1 cellular context compared by ENCODE assay signal in genomic region chr10:119515511-119516045, GRCh38.
TF ChIP-seq lines count a peak whose summit lies in the region.

No MANE protein-coding gene starts in this region.

TF ChIP-seq in K562, 482 proteins besides CTCF, POLR2A, EP300 and RAD21 (continued from another document):
- no peak for TF ChIP-seq ATF6 (CRISPR knock-in tag; IDR thresholded peaks at IDR 0.05)
- peak; percentile 16; the same call in 1 of the 2 replicates for TF ChIP-seq NFIC (IDR thresholded peaks at IDR 0.05)
- TF ChIP-seq HBP1 (CRISPR knock-in tag; IDR thresholded peaks at IDR 0.05), result no peak
- peak; percentile 83 for TF ChIP-seq CBFA2T3 (IDR thresholded peaks at IDR 0.05)
- no peak for TF ChIP-seq NFATC3 (IDR thresholded peaks at IDR 0.05)
- TF ChIP-seq ZFX (CRISPR knock-in tag; IDR thresholded peaks at IDR 0.05), result no peak
- peak; percentile 52; the same call in 1 of the 2 replicates for TF ChIP-seq NCOR1 (IDR thresholded peaks at IDR 0.05)
- peak; percentile 34; the same call in 1 of the 2 replicates for TF ChIP-seq POLR2AphosphoS5 (IDR thresholded peaks at IDR 0.05; ENCODE audit: control insufficient read depth, insufficient read depth, low read depth, low read length)
- TF ChIP-seq, protein P1, sequence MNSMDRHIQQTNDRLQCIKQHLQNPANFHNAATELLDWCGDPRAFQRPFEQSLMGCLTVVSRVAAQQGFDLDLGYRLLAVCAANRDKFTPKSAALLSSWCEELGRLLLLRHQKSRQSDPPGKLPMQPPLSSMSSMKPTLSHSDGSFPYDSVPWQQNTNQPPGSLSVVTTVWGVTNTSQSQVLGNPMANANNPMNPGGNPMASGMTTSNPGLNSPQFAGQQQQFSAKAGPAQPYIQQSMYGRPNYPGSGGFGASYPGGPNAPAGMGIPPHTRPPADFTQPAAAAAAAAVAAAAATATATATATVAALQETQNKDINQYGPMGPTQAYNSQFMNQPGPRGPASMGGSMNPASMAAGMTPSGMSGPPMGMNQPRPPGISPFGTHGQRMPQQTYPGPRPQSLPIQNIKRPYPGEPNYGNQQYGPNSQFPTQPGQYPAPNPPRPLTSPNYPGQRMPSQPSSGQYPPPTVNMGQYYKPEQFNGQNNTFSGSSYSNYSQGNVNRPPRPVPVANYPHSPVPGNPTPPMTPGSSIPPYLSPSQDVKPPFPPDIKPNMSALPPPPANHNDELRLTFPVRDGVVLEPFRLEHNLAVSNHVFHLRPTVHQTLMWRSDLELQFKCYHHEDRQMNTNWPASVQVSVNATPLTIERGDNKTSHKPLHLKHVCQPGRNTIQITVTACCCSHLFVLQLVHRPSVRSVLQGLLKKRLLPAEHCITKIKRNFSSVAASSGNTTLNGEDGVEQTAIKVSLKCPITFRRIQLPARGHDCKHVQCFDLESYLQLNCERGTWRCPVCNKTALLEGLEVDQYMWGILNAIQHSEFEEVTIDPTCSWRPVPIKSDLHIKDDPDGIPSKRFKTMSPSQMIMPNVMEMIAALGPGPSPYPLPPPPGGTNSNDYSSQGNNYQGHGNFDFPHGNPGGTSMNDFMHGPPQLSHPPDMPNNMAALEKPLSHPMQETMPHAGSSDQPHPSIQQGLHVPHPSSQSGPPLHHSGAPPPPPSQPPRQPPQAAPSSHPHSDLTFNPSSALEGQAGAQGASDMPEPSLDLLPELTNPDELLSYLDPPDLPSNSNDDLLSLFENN (IDR thresholded peaks at IDR 0.05; ENCODE audit: low read depth in 2 of 2, low read length in 2 of 2), result no peak
- TF ChIP-seq ZNF639 (CRISPR knock-in tag; conservative IDR thresholded peaks at IDR 0.05 in 1 of 2, IDR thresholded peaks at IDR 0.05 in 1 of 2), result 0 out of 4 replicates have a peak, but pooled peaks of 1 of the 2 experiments have one; percentile 3
- no peak for TF ChIP-seq JUN (IDR thresholded peaks at IDR 0.05; ENCODE audit: borderline replicate concordance, low read depth, low read length)
- no peak for TF ChIP-seq JUN (CRISPR knock-in tag; IDR thresholded peaks at IDR 0.05; ENCODE audit: borderline replicate concordance)
- TF ChIP-seq TAL1 (IDR thresholded peaks at IDR 0.05), result peak; percentile 61; the same call in 1 of the 2 replicates
- peak; percentile 58; the same call in 1 of the 2 replicates for TF ChIP-seq ARID1B (IDR thresholded peaks at IDR 0.05)
- TF ChIP-seq, protein P2, sequence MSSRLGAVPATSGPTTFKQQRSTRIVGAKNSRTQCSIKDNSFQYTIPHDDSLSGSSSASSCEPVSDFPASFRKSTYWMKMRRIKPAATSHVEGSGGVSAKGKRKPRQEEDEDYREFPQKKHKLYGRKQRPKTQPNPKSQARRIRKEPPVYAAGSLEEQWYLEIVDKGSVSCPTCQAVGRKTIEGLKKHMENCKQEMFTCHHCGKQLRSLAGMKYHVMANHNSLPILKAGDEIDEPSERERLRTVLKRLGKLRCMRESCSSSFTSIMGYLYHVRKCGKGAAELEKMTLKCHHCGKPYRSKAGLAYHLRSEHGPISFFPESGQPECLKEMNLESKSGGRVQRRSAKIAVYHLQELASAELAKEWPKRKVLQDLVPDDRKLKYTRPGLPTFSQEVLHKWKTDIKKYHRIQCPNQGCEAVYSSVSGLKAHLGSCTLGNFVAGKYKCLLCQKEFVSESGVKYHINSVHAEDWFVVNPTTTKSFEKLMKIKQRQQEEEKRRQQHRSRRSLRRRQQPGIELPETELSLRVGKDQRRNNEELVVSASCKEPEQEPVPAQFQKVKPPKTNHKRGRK (tag; IDR thresholded peaks at IDR 0.05), result no peak
- TF ChIP-seq, protein P3, sequence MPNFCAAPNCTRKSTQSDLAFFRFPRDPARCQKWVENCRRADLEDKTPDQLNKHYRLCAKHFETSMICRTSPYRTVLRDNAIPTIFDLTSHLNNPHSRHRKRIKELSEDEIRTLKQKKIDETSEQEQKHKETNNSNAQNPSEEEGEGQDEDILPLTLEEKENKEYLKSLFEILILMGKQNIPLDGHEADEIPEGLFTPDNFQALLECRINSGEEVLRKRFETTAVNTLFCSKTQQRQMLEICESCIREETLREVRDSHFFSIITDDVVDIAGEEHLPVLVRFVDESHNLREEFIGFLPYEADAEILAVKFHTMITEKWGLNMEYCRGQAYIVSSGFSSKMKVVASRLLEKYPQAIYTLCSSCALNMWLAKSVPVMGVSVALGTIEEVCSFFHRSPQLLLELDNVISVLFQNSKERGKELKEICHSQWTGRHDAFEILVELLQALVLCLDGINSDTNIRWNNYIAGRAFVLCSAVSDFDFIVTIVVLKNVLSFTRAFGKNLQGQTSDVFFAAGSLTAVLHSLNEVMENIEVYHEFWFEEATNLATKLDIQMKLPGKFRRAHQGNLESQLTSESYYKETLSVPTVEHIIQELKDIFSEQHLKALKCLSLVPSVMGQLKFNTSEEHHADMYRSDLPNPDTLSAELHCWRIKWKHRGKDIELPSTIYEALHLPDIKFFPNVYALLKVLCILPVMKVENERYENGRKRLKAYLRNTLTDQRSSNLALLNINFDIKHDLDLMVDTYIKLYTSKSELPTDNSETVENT (CRISPR knock-in tag; IDR thresholded peaks at IDR 0.05), result no peak
- peak; percentile 73 for TF ChIP-seq TCF3 (CRISPR knock-in tag; IDR thresholded peaks at IDR 0.05)
- TF ChIP-seq CBFA2T2 (conservative IDR thresholded peaks at IDR 0.05), result peak; percentile 73
- TF ChIP-seq MYNN (IDR thresholded peaks at IDR 0.05), result no peak
- TF ChIP-seq MYNN (CRISPR knock-in tag; IDR thresholded peaks at IDR 0.05), result no peak
- no peak for TF ChIP-seq EWSR1 (IDR thresholded peaks at IDR 0.05; ENCODE audit: borderline replicate concordance, low read depth, partially characterized antibody)
